In genomic region chr2:226581661-226582060, GRCh38 we compare ENCODE assay signal across 20 cellular contexts.
"Had no signal": no experiment of that assay in that cellular context is flagged by ENCODE, and none has a peak within 500 bp of the region (broad histone marks: within the 10 kb centered on the region; RNA-seq: fewer than 3 reads in every experiment).

No MANE protein-coding gene starts in this region.

- H3K4me1 ChIP-seq: adrenal gland, body of pancreas, prostate gland, suprapubic skin had no signal

- DNase-seq: activated B cell treated with CpG ODN at 0.5 μM for 24 hours; activated CD4-positive, alpha-beta T cell treated with anti-CD3 and anti-CD28 coated beads, Interleukin-2, amount 50 U/mL, for 1 hour; activated naive CD4-positive, alpha-beta T cell treated with anti-CD3 and anti-CD28 coated beads, Interleukin-2, amount 10 ng/mL, durations not matched to agents 7 days and 5 days; activated T-cell treated with anti-CD3 and anti-CD28 coated beads for 4 hours; central memory CD4-positive, alpha-beta T cell; effector memory CD4-positive, alpha-beta T cell; hypothalamus; left cardiac atrium; occipital lobe; stimulated activated CD4-positive, alpha-beta T cell treated with anti-CD3 and anti-CD28 coated beads, Interleukin-12 subunit alpha, Interleukin-12 subunit beta, amount 100 ng/mL, for 4 hours; stimulated activated naive CD4-positive, alpha-beta T cell treated with Interleukin-2 at 50 U/mL for 16 hours; T-cell had no signal

- H3K4me3 ChIP-seq: adrenal gland, body of pancreas, lung, prostate gland, suprapubic skin had no signal

- H3K9me3 ChIP-seq: adrenal gland, body of pancreas, prostate gland, suprapubic skin had no signal

- H3K27ac ChIP-seq: adrenal gland, body of pancreas, epithelial cell of prostate, prostate gland, suprapubic skin had no signal

- H3K27me3 ChIP-seq: adrenal gland, body of pancreas, suprapubic skin had no signal

- ATAC-seq: left cardiac atrium; natural killer cell treated with Interleukin-12 subunit alpha and Interleukin-12 subunit beta and Interleukin-15 and Interleukin-18, amount 100 ng/mL, for 72 hours; sciatic nerve; T-cell had no signal

- H3K36me3 ChIP-seq: adrenal gland, prostate gland, suprapubic skin had no signal
